In the genomic region with DNA sequence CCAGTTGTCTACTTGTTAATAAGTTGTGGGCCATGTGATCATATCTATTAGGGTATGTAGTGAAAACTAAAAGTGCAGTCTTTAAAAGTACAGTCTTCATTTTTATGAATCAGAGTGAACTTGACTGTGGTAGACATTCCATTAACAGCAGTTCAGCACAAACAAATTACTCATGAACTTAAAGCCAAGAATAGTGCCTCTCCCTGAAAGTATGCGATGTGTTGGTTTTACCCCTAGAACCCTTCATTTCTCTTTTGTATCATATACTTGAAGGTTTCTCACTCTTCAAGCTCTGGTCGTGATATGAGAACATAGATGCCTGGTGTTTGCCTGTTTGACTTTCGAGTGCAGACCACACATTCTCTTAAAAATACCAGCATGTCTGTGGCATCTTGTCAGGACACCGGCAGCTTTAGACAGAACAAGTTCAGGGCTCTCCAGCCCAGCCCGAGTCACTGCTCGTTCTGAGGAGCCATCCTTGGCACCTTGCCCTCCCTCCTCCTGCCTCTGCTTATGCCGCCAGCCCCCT, we compare ENCODE assay signal across 9 cellular contexts.
DNase-seq lines count a peak whose midpoint lies in the region; ATAC-seq, FAIRE-seq and TF ChIP-seq lines count a peak whose summit lies in the region.
"Had no signal": no experiment of that assay in that cellular context is flagged by ENCODE, and none has a peak within 500 bp of the region (broad histone marks: within the 10 kb centered on the region; RNA-seq: fewer than 3 reads in every experiment).

No MANE protein-coding gene starts in this region.

- DNase-seq in GM12891 (ENCODE audit: insufficient read length, low spot score) = no peak
- DNase-seq in H4 (ENCODE audit: low spot score) = peak; percentile 23
- peak; percentile 88 for DNase-seq in amniotic epithelial cell (ENCODE audit: low read depth)
- peak; percentile 84 for DNase-seq in myocyte (ENCODE audit: low read depth)
- DNase-seq in activated T-helper 1 cell treated with anti-CD3 and anti-CD28 coated beads, Interleukin-12 subunit alpha, Interleukin-12 subunit beta, Interleukin-2, Interleukin-4 antibody, amounts not matched to agents 30 ng/mL and 10 ng/mL and 1 ng/mL, durations not matched to agents 14 hours and 24 hours and 36 hours (ENCODE audit: low spot score) = no peak
- no peak for DNase-seq in NOMO-1 treated with DMSO at 0.1 percent for 48 hours (lab: John Stamatoyannopoulos, UW; ENCODE audit: unreplicated experiment)
- DNase-seq in NCI-H1105 treated with DMSO at 0.1 percent for 48 hours (lab: John Stamatoyannopoulos, UW) = no peak
- DNase-seq: upper lobe of right lung had no signal

- FAIRE-seq in GM12891 (lab: Jason Lieb, UNC) = peak; percentile 71

- H3K4me1 Mint-ChIP-seq in activated T-helper 1 cell treated with anti-CD3 and anti-CD28 coated beads, Interleukin-12 subunit alpha, Interleukin-12 subunit beta, Interleukin-2, Interleukin-4 antibody, amounts not matched to agents 30 ng/mL and 10 ng/mL and 1 ng/mL, durations not matched to agents 14 hours and 24 hours and 36 hours (ENCODE audit: low read depth) = peaks cover 9% of the 10 kb centered on the region

- H3K27ac Mint-ChIP-seq in activated T-helper 1 cell treated with anti-CD3 and anti-CD28 coated beads, Interleukin-12 subunit alpha, Interleukin-12 subunit beta, Interleukin-2, Interleukin-4 antibody, amounts not matched to agents 30 ng/mL and 10 ng/mL and 1 ng/mL, durations not matched to agents 14 hours and 24 hours and 36 hours = no peak overlapping the region

- H3K27me3 Mint-ChIP-seq in activated T-helper 1 cell treated with anti-CD3 and anti-CD28 coated beads, Interleukin-12 subunit alpha, Interleukin-12 subunit beta, Interleukin-2, Interleukin-4 antibody, amounts not matched to agents 30 ng/mL and 10 ng/mL and 1 ng/mL, durations not matched to agents 14 hours and 24 hours and 36 hours (ENCODE audit: insufficient read depth) = peaks cover 2% of the 10 kb centered on the region

- intact Hi-C loops in activated T-helper 1 cell treated with anti-CD3 and anti-CD28 coated beads, Interleukin-12 subunit alpha, Interleukin-12 subunit beta, Interleukin-2, Interleukin-4 antibody, amounts not matched to agents 30 ng/mL and 10 ng/mL and 1 ng/mL, durations not matched to agents 14 hours and 24 hours and 36 hours (cut with micrococcal nuclease) = loop anchor here (1.0 kb wide), 1 partner anchor 13 kb away; no protein-coding TSS in a partner anchor

- ATAC-seq in GM21381 (IDR thresholded peaks at IDR 0.05; ENCODE audit: unreplicated experiment) = no peak
- ATAC-seq: upper lobe of right lung had no signal

- no peaks in the 10 kb centered on the region for H3K36me3 Mint-ChIP-seq in activated T-helper 1 cell treated with anti-CD3 and anti-CD28 coated beads, Interleukin-12 subunit alpha, Interleukin-12 subunit beta, Interleukin-2, Interleukin-4 antibody, amounts not matched to agents 30 ng/mL and 10 ng/mL and 1 ng/mL, durations not matched to agents 14 hours and 24 hours and 36 hours (ENCODE audit: low read depth)

- TF ChIP-seq POLR2A in GM12891 (IDR thresholded peaks at IDR 0.05; ENCODE audit: low read depth, low read length) = no peak

- H3K9me3 Mint-ChIP-seq in activated T-helper 1 cell treated with anti-CD3 and anti-CD28 coated beads, Interleukin-12 subunit alpha, Interleukin-12 subunit beta, Interleukin-2, Interleukin-4 antibody, amounts not matched to agents 30 ng/mL and 10 ng/mL and 1 ng/mL, durations not matched to agents 14 hours and 24 hours and 36 hours = no peaks in the 10 kb centered on the region

- no peak overlapping the region for H3K4me3 Mint-ChIP-seq in activated T-helper 1 cell treated with anti-CD3 and anti-CD28 coated beads, Interleukin-12 subunit alpha, Interleukin-12 subunit beta, Interleukin-2, Interleukin-4 antibody, amounts not matched to agents 30 ng/mL and 10 ng/mL and 1 ng/mL, durations not matched to agents 14 hours and 24 hours and 36 hours

TF ChIP-seq in GM12891, 5 proteins besides CTCF, POLR2A, EP300 and RAD21:
- TF ChIP-seq POLR2AphosphoS5 (IDR thresholded peaks at IDR 0.05; ENCODE audit: low read depth, low read length) (no peak), POU2F2 (IDR thresholded peaks at IDR 0.05; ENCODE audit: low read depth, low read length) (no peak), TAF1 (IDR thresholded peaks at IDR 0.05; ENCODE audit: low read depth, low read length) (no peak), PAX5 (IDR thresholded peaks at IDR 0.05; ENCODE audit: insufficient read depth, low read length, severe bottlenecking) (no peak), SPI1 (IDR thresholded peaks at IDR 0.05; ENCODE audit: low read depth, low read length) (no peak)

Comparison
In these comparisons a context has a peak if more than half of its experiments do, and no peak if none do; other contexts are left out.
1. DNase-seq: peak in H4 (single experiment), amniotic epithelial cell (single experiment) and myocyte (single experiment); none in GM12891 (single experiment), activated T-helper 1 cell treated with anti-CD3 and anti-CD28 coated beads, Interleukin-12 subunit alpha, Interleukin-12 subunit beta, Interleukin-2, Interleukin-4 antibody, amounts not matched to agents 30 ng/mL and 10 ng/mL and 1 ng/mL, durations not matched to agents 14 hours and 24 hours and 36 hours (single experiment), NOMO-1 treated with DMSO at 0.1 percent for 48 hours (single experiment) and NCI-H1105 treated with DMSO at 0.1 percent for 48 hours (single experiment).